8 cellular contexts compared by ENCODE assay signal in the genomic region with DNA sequence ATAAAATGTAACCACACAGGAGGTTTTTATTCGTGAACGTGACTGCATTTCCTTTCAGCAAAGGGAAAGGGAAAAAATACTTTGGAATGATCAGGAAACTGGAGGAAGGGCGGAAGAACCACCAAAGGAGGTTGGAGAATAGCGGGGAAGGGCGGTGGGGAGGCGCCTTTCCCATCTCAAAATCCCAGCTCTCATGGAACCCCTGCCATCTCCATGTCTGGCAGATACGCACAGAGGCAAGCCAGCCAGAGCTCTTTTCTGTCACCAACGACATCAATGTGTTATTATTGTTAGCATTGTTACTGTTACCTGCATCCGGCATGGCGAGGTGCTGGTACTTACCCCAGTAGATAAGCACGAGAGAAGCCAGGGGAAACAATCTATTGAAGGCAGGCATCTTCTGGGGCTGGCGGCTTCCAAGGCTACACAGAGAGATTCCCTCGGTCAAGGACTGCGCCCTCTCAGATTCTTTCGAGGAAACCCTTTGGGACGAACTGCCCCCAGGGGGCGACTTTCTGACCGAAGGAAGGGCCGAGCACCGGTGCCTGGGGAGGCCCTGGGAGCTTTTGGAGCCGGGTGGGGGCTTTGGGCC. TPM values are rescaled to one million over a fixed set of nuclear protein-coding genes. Genes with fewer than 3 reads are reported as not detected.
DNase-seq lines count a peak whose midpoint lies in the region; ATAC-seq and TF ChIP-seq lines count a peak whose summit lies in the region.

No MANE protein-coding gene starts in this region.

- no peaks in the 10 kb centered on the region for H3K9me3 Mint-ChIP-seq in CD4-positive, alpha-beta T cell
- H3K9me3 Mint-ChIP-seq in central memory CD8-positive, alpha-beta T cell: peaks cover 7% of the 10 kb centered on the region

- POLR2A ChIA-PET in CD4-positive, alpha-beta T cell (lab: Charles Lee): interaction anchor here (1.0 kb wide), 1 partner anchor 18 kb away, joined by 3 read pairs; no protein-coding TSS in a partner anchor

- H3K4me3 ChIP-seq in HUES48 (ENCODE audit: low read depth, low read length) (peak overlapping the region; percentile 79), muscle layer of duodenum (ENCODE audit: low read depth in 1 of 2, low read length in 2 of 2) (peak overlapping the region; percentile 58 to 85)

- peaks cover 46% of the 10 kb centered on the region for H3K27me3 Mint-ChIP-seq in CD4-positive, alpha-beta T cell
- peaks cover 40% of the 10 kb centered on the region for H3K27me3 Mint-ChIP-seq in central memory CD8-positive, alpha-beta T cell

- ATAC-seq in CD4-positive, alpha-beta T cell (ENCODE audit: poor library complexity): no peak
- no peak for ATAC-seq in central memory CD8-positive, alpha-beta T cell (replicated peaks; ENCODE audit: extremely low read depth, poor library complexity, severe bottlenecking)
- no peak for ATAC-seq in HG03342 (IDR thresholded peaks at IDR 0.05; ENCODE audit: unreplicated experiment)
- no peak for ATAC-seq in HG02852 (IDR thresholded peaks at IDR 0.05; ENCODE audit: unreplicated experiment)

- peak overlapping the region; percentile 67 for H3K4me3 Mint-ChIP-seq in CD4-positive, alpha-beta T cell
- peak overlapping the region; percentile 49 for H3K4me3 Mint-ChIP-seq in central memory CD8-positive, alpha-beta T cell

- H3K27ac ChIP-seq in CD4-positive, alpha-beta T cell (ENCODE audit: low read depth, low read length): no peak overlapping the region
- H3K27ac ChIP-seq in HUES48 (ENCODE audit: low read depth, low read length) (no peak overlapping the region), muscle layer of duodenum (ENCODE audit: low read length) (no peak overlapping the region)

- no peak overlapping the region for H3K27ac Mint-ChIP-seq in CD4-positive, alpha-beta T cell
- H3K27ac Mint-ChIP-seq in central memory CD8-positive, alpha-beta T cell (ENCODE audit: low read depth): no peak overlapping the region

- peaks cover 7% of the 10 kb centered on the region for H3K4me1 Mint-ChIP-seq in CD4-positive, alpha-beta T cell (ENCODE audit: low read depth)
- peaks cover 5% of the 10 kb centered on the region for H3K4me1 Mint-ChIP-seq in central memory CD8-positive, alpha-beta T cell

- no peaks in the 10 kb centered on the region for H3K9me3 ChIP-seq in CD4-positive, alpha-beta T cell (ENCODE audit: control insufficient read depth, low read length)
- H3K9me3 ChIP-seq in HUES48 (ENCODE audit: control insufficient read depth, insufficient read depth, low read length) (no peaks in the 10 kb centered on the region), muscle layer of duodenum (ENCODE audit: control insufficient read depth in 1 of 2, low read length in 2 of 2) (no peaks in the 10 kb centered on the region)

- H3K9ac ChIP-seq in HUES48 (ENCODE audit: low read depth, low read length): no peak overlapping the region

- no peak for DNase-seq in CD4-positive, alpha-beta T cell
- no peak for DNase-seq in central memory CD8-positive, alpha-beta T cell (ENCODE audit: low spot score in 2 of 2)
- DNase-seq in NCI-H446 treated with DMSO at 0.1 percent for 48 hours (lab: John Stamatoyannopoulos, UW) (no peak), A172 (ENCODE audit: low spot score) (no peak)

- peaks cover 57% of the 10 kb centered on the region for H3K27me3 ChIP-seq in CD4-positive, alpha-beta T cell (ENCODE audit: control insufficient read depth, insufficient read depth, low read length)
- peaks cover 38% of the 10 kb centered on the region for H3K27me3 ChIP-seq in HUES48 (ENCODE audit: control insufficient read depth, insufficient read depth, low read length)
- peaks cover 18% of the 10 kb centered on the region for H3K27me3 ChIP-seq in muscle layer of duodenum (ENCODE audit: low read depth, low read length)

- TF ChIP-seq CTCF in CD4-positive, alpha-beta T cell (IDR thresholded peaks at IDR 0.05): no peak

- intact Hi-C loops in CD4-positive, alpha-beta T cell (cut with DNase I, micrococcal nuclease): no loop called here

- peaks cover 8% of the 10 kb centered on the region for H3K4me1 ChIP-seq in HUES48 (ENCODE audit: control insufficient read depth, insufficient read depth, low read length)
- H3K4me1 ChIP-seq in muscle layer of duodenum (ENCODE audit: control insufficient read depth in 1 of 2, insufficient read depth in 2 of 2, low read length in 2 of 2): peaks cover 0 to 12% of the 10 kb centered on the region in 2 donors

- CTCF ChIA-PET in CD4-positive, alpha-beta T cell (lab: Charles Lee): no interaction called here

- H3K36me3 ChIP-seq in HUES48 (ENCODE audit: control insufficient read depth, insufficient read depth, low read length) (no peaks in the 10 kb centered on the region), muscle layer of duodenum (ENCODE audit: control insufficient read depth in 1 of 2, insufficient read depth in 2 of 2, low read length in 2 of 2) (no peaks in the 10 kb centered on the region)

- no peaks in the 10 kb centered on the region for H3K36me3 Mint-ChIP-seq in CD4-positive, alpha-beta T cell (ENCODE audit: low read depth)
- H3K36me3 Mint-ChIP-seq in central memory CD8-positive, alpha-beta T cell (ENCODE audit: insufficient read depth): no peaks in the 10 kb centered on the region

RNA-seq across cellular contexts. Expression of gene SCN3B, which starts 0.9 kb away (rescaled TPM):
- not detected for total RNA-seq in CD4-positive, alpha-beta T cell
- total RNA-seq in A172 (2014; rRNA removed; shearing (Covaris generic)): 0.05 and 0.10 TPM in 2 replicates
